In genomic region chr10:58615237-58615935, GRCh38 we compare ENCODE assay signal across 32 cellular contexts.
"Had no signal": no experiment of that assay in that cellular context is flagged by ENCODE, and none has a peak within 500 bp of the region (broad histone marks: within the 10 kb centered on the region; RNA-seq: fewer than 3 reads in every experiment).

No MANE protein-coding gene starts in this region.

- ATAC-seq: activated CD4-positive, CD25-positive, alpha-beta regulatory T cell treated with anti-CD3 and anti-CD28 coated beads, Interleukin-2, amount 50 U/mL, for 24 hours; gastroesophageal sphincter; left colon; naive thymus-derived CD8-positive, alpha-beta T cell had no signal

- H3K36me3 ChIP-seq: adrenal gland, ascending aorta, sigmoid colon, thoracic aorta, WERI-Rb-1 had no signal

- H3K27ac ChIP-seq: adrenal gland, ascending aorta, coronary artery, dorsolateral prefrontal cortex, gastroesophageal sphincter, sigmoid colon, thoracic aorta, WERI-Rb-1 had no signal

- H3K9me3 Mint-ChIP-seq: activated CD4-positive, alpha-beta memory T cell treated with anti-CD3 and anti-CD28 coated beads for 36 hours; activated CD4-positive, alpha-beta T cell treated with anti-CD3 and anti-CD28 coated beads, Interleukin-2, amount 10 ng/mL, durations not matched to agents 24 days and 14 days; activated naive CD4-positive, alpha-beta T cell treated with anti-CD3 and anti-CD28 coated beads for 36 hours; activated naive CD8-positive, alpha-beta T cell treated with anti-CD3 and anti-CD28 coated beads for 36 hours; activated T-helper 1 cell treated with anti-CD3 and anti-CD28 coated beads, Interleukin-12 subunit alpha, Interleukin-12 subunit beta, Interleukin-2, Interleukin-4 antibody, amounts not matched to agents 30 ng/mL and 10 ng/mL and 1 ng/mL, durations not matched to agents 14 hours and 24 hours and 36 hours; memory B cell; naive thymus-derived CD8-positive, alpha-beta T cell; neural crest cell; T-helper 1 cell treated with Interleukin-12 subunit alpha and Interleukin-12 subunit beta and Interleukin-4 antibody, amounts not matched to agents 30 μg/mL and 1 μg/mL, for 36 hours had no signal

- H3K4me3 ChIP-seq: adrenal gland, ascending aorta, coronary artery, dorsolateral prefrontal cortex, gastroesophageal sphincter, sigmoid colon, thoracic aorta had no signal

- H3K27me3 Mint-ChIP-seq: activated CD4-positive, alpha-beta memory T cell treated with anti-CD3 and anti-CD28 coated beads for 36 hours; activated CD4-positive, alpha-beta T cell treated with anti-CD3 and anti-CD28 coated beads, Interleukin-2, amount 10 ng/mL, durations not matched to agents 24 days and 14 days; activated naive CD8-positive, alpha-beta T cell treated with anti-CD3 and anti-CD28 coated beads for 36 hours; brain; memory B cell had no signal

- H3K36me3 Mint-ChIP-seq: activated CD4-positive, alpha-beta memory T cell treated with anti-CD3 and anti-CD28 coated beads for 36 hours; activated naive CD8-positive, alpha-beta T cell treated with anti-CD3 and anti-CD28 coated beads for 36 hours; memory B cell; naive thymus-derived CD8-positive, alpha-beta T cell had no signal

- DNase-seq: activated CD4-positive, alpha-beta memory T cell treated with anti-CD3 and anti-CD28 coated beads for 36 hours; activated CD4-positive, alpha-beta T cell treated with anti-CD3 and anti-CD28 coated beads, Interleukin-2, amount 10 ng/mL, durations not matched to agents 24 days and 14 days; activated CD8-positive, alpha-beta memory T cell treated with anti-CD3 and anti-CD28 coated beads, Interleukin-2, amount 50 U/mL, for 4 hours; activated effector memory CD4-positive, alpha-beta T cell treated with anti-CD3 and anti-CD28 coated beads, Interleukin-2, amount 50 U/mL, for 16 hours; activated naive CD4-positive, alpha-beta T cell treated with anti-CD3 and anti-CD28 coated beads for 36 hours; activated naive CD8-positive, alpha-beta T cell treated with anti-CD3 and anti-CD28 coated beads for 36 hours; activated T-cell treated with anti-CD3 and anti-CD28 coated beads, Interleukin-2, amount 50 U/mL, for 1 hour; adrenal gland; dorsolateral prefrontal cortex; effector memory CD4-positive, alpha-beta T cell; hippocampal formation; left colon; midbrain; naive thymus-derived CD8-positive, alpha-beta T cell; sigmoid colon; stimulated activated CD4-positive, alpha-beta T cell treated with anti-CD3 and anti-CD28 coated beads, Interleukin-15, amount 100 ng/mL, for 24 hours; stimulated activated CD4-positive, alpha-beta T cell treated with anti-CD3 and anti-CD28 coated beads, Interleukin-2, amount 100 ng/mL, for 24 hours; stimulated activated naive CD4-positive, alpha-beta T cell treated with Interleukin-2 at 50 U/mL for 16 hours; SW 1271; T-helper 9 cell; trophoblast cell; WERI-Rb-1 had no signal

- H3K27me3 ChIP-seq: adrenal gland, ascending aorta, dorsolateral prefrontal cortex, gastroesophageal sphincter, sigmoid colon had no signal

- H3K27ac Mint-ChIP-seq: activated CD4-positive, alpha-beta memory T cell treated with anti-CD3 and anti-CD28 coated beads for 36 hours; activated CD4-positive, alpha-beta T cell treated with anti-CD3 and anti-CD28 coated beads, Interleukin-2, amount 10 ng/mL, durations not matched to agents 24 days and 14 days; activated naive CD4-positive, alpha-beta T cell treated with anti-CD3 and anti-CD28 coated beads for 36 hours; activated naive CD8-positive, alpha-beta T cell treated with anti-CD3 and anti-CD28 coated beads for 36 hours; activated T-helper 1 cell treated with anti-CD3 and anti-CD28 coated beads, Interleukin-12 subunit alpha, Interleukin-12 subunit beta, Interleukin-2, Interleukin-4 antibody, amounts not matched to agents 30 ng/mL and 10 ng/mL and 1 ng/mL, durations not matched to agents 14 hours and 24 hours and 36 hours; brain; memory B cell; T-helper 1 cell treated with Interleukin-12 subunit alpha and Interleukin-12 subunit beta and Interleukin-4 antibody, amounts not matched to agents 30 μg/mL and 1 μg/mL, for 36 hours had no signal

- H3K9me3 ChIP-seq: adrenal gland, ascending aorta, gastroesophageal sphincter, sigmoid colon, thoracic aorta had no signal

- H3K4me3 Mint-ChIP-seq: activated CD4-positive, alpha-beta memory T cell treated with anti-CD3 and anti-CD28 coated beads for 36 hours; activated CD4-positive, alpha-beta T cell treated with anti-CD3 and anti-CD28 coated beads, Interleukin-2, amount 10 ng/mL, durations not matched to agents 24 days and 14 days; activated naive CD4-positive, alpha-beta T cell treated with anti-CD3 and anti-CD28 coated beads for 36 hours; activated naive CD8-positive, alpha-beta T cell treated with anti-CD3 and anti-CD28 coated beads for 36 hours; activated T-helper 1 cell treated with anti-CD3 and anti-CD28 coated beads, Interleukin-12 subunit alpha, Interleukin-12 subunit beta, Interleukin-2, Interleukin-4 antibody, amounts not matched to agents 30 ng/mL and 10 ng/mL and 1 ng/mL, durations not matched to agents 14 hours and 24 hours and 36 hours; brain; memory B cell; naive thymus-derived CD8-positive, alpha-beta T cell; neural crest cell; T-helper 1 cell treated with Interleukin-12 subunit alpha and Interleukin-12 subunit beta and Interleukin-4 antibody, amounts not matched to agents 30 μg/mL and 1 μg/mL, for 36 hours had no signal

- H3K4me1 ChIP-seq: adrenal gland, sigmoid colon had no signal

- H3K4me1 Mint-ChIP-seq: activated CD4-positive, alpha-beta T cell treated with anti-CD3 and anti-CD28 coated beads, Interleukin-2, amount 10 ng/mL, durations not matched to agents 24 days and 14 days; activated naive CD8-positive, alpha-beta T cell treated with anti-CD3 and anti-CD28 coated beads for 36 hours; brain; memory B cell; naive thymus-derived CD8-positive, alpha-beta T cell; neural crest cell had no signal
